ENCODE assay signal across 8 cellular contexts in the genomic region with DNA sequence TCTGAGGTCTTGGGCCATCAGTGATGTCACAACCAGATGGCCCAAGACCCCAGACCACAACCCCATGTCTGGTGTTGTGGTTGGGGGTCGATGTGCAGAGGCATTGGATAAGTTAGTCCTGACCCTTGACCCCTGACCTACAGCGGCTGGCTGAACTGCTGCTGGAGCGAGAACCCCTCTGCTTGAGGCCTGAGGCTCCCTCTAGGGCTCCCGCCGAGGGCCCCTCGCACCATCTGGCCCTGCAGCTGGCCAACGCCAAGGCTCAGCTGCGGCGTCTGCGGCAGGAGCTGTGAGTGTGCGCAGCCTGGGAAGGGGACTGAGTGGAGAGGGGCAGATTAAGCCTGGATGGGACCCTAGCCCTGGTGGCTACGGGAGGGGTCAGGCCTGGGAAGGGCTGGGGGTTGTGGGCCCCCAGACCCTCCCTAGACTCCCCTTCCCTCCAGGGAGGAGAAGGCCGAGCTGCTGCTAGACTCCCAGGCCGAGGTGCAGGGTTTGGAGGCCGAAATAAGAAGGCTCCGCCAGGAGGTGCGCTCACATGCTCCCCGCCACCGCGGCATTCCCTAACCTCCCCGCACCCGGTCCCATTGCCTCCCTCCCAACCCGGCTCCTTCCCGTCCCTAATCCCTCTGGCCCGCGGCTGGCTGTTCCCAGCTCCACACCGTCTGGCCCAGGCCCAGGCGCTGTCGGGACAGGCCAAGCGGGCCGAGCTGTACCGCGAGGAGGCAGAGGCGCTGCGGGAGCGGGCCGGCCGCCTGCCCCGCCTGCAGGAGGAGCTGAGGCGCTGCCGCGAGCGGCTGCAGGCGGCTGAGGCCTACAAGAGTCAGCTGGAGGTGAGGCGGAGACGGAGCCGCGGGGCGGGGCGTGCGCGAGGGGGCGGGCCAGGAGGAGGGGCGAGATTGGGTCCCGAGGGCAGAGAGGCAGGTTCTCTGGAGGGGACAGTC. TPM values are rescaled to one million over a fixed set of nuclear protein-coding genes. Genes with fewer than 3 reads are reported as not detected.
DNase-seq lines count a peak whose midpoint lies in the region; ATAC-seq and TF ChIP-seq lines count a peak whose summit lies in the region.

No MANE protein-coding gene starts in this region.

- H3K27ac ChIP-seq in OCI-LY3 (ENCODE audit: low read length) (no peak overlapping the region), mucosa of rectum (ENCODE audit: low read depth in 2 of 2, low read length in 2 of 2) (peak overlapping the region; percentile 70 to 72)

- H3K36me3 ChIP-seq in OCI-LY3 (replicated peaks; ENCODE audit: low read depth, low read length) (peaks cover 59% of the 10 kb centered on the region), mucosa of rectum (ENCODE audit: control insufficient read depth in 2 of 2, insufficient read depth in 2 of 2, low read length in 2 of 2) (peaks cover 0 to 2% of the 10 kb centered on the region in 2 donors)

- peak overlapping the region; percentile 20 for H3K4me2 ChIP-seq in OCI-LY3 (ENCODE audit: low read length)

- no peaks in the 10 kb centered on the region for H3K9me3 ChIP-seq in OCI-LY3 (ENCODE audit: insufficient read depth, low read length)
- H3K9me3 ChIP-seq in mucosa of rectum (ENCODE audit: control insufficient read depth in 2 of 2, low read length in 2 of 2): no peaks in the 10 kb centered on the region

- ATAC-seq in HG03571 (IDR thresholded peaks at IDR 0.05; ENCODE audit: unreplicated experiment) (peak; percentile 43), GM21381 (IDR thresholded peaks at IDR 0.05; ENCODE audit: unreplicated experiment) (no peak)

- DNase-seq in G401 (ENCODE audit: low spot score) (peak; percentile 90), activated T-cell treated with anti-CD3 and anti-CD28 coated beads for 48 hours (ENCODE audit: low read depth) (peak; percentile 94), erythroblast (lab: John Stamatoyannopoulos, UW) (peak; percentile 95 to 97)
- DNase-seq in stimulated activated CD8-positive, alpha-beta memory T cell treated with anti-CD3 and anti-CD28 coated beads, Interleukin-4, amount 100 ng/mL, for 24 hours (ENCODE audit: low read depth): peak; percentile 84

- peak overlapping the region; percentile 38; the same call in 1 of the 2 replicates for H3K4me3 ChIP-seq in OCI-LY3 (ENCODE audit: low read length)
- H3K4me3 ChIP-seq in mucosa of rectum (ENCODE audit: low read length in 2 of 2): peak overlapping the region; percentile 61 to 69

- no peak for TF ChIP-seq CTCF in OCI-LY3 (IDR thresholded peaks at IDR 0.05; ENCODE audit: low read depth, low read length)

- H2AFZ ChIP-seq in OCI-LY3 (ENCODE audit: low read depth, low read length): no peak overlapping the region

- peaks cover 17% of the 10 kb centered on the region for H4K20me1 ChIP-seq in OCI-LY3 (ENCODE audit: insufficient read depth, low read length)

- no peaks in the 10 kb centered on the region for H3K27me3 ChIP-seq in OCI-LY3 (ENCODE audit: low read depth, low read length)
- no peaks in the 10 kb centered on the region for H3K27me3 ChIP-seq in mucosa of rectum (ENCODE audit: control insufficient read depth in 2 of 2, insufficient read depth in 2 of 2, low read length in 2 of 2)

- peaks cover 37% of the 10 kb centered on the region for H3K4me1 ChIP-seq in OCI-LY3 (ENCODE audit: low read length)
- peaks cover 24 to 27% of the 10 kb centered on the region in 2 donors for H3K4me1 ChIP-seq in mucosa of rectum (ENCODE audit: control insufficient read depth in 2 of 2, insufficient read depth in 2 of 2, low read length in 2 of 2)

- H3K9ac ChIP-seq in OCI-LY3 (ENCODE audit: low read length): no peak overlapping the region
- H3K9ac ChIP-seq in mucosa of rectum (ENCODE audit: low read depth in 1 of 2, low read length in 2 of 2): peak overlapping the region; percentile 65 to 86

- H3K79me2 ChIP-seq in OCI-LY3 (ENCODE audit: low read length): peaks cover 22% of the 10 kb centered on the region

- peak; percentile 60 for TF ChIP-seq POLR2A in erythroblast (IDR thresholded peaks at IDR 0.05; ENCODE audit: low read length)

- in situ Hi-C loops in G401 (cut with HindIII; ENCODE audit: low sequenced_read_pairs): no loop called here

RNA-seq across cellular contexts. Expression of a gene that starts 2.1 kb away (rescaled TPM):
- total RNA-seq in G401 (2014; rRNA removed; shearing (Covaris generic)): 15.1 and 26.6 TPM in 2 replicates

RNA-seq across cellular contexts. Expression of a gene that starts 16.8 kb away (rescaled TPM):
- 113 and 126 TPM in 2 replicates for total RNA-seq in G401 (2014; rRNA removed; shearing (Covaris generic))

RNA-seq across cellular contexts. Expression of a gene that starts 24.2 kb away (rescaled TPM):
- total RNA-seq in G401 (2014; rRNA removed; shearing (Covaris generic)): 341 and 414 TPM in 2 replicates

RNA-seq across cellular contexts. Expression of a gene that starts 24.8 kb away (rescaled TPM):
- total RNA-seq in G401 (2014; rRNA removed; shearing (Covaris generic)): 313 and 472 TPM in 2 replicates

RNA-seq across cellular contexts. Expression of a gene that starts 36.8 kb away (rescaled TPM):
- total RNA-seq in G401 (2014; rRNA removed; shearing (Covaris generic)): 42.0 and 75.5 TPM in 2 replicates
